ENCODE assay signal across 8 cellular contexts in genomic region chr12:111841236-111841749, GRCh38. TPM values are rescaled to one million over a fixed set of nuclear protein-coding genes. Genes with fewer than 3 reads are reported as not detected.
A peak's percentile ranks its signal among the peaks of the same experiment; 100 is the strongest.
DNase-seq lines count a peak whose midpoint lies in the region; ATAC-seq and TF ChIP-seq lines count a peak whose summit lies in the region.

No MANE protein-coding gene starts in this region.

- POLR2A ChIA-PET in activated CD4-positive, alpha-beta memory T cell treated with anti-CD3 and anti-CD28 coated beads for 36 hours (lab: Charles Lee), result interaction anchor here (0.5 to 2.4 kb wide), 4 partner anchors 16 to 577 kb away, joined by 3 to 10 read pairs (median 4); partner anchors contain the start of genes ERP29, PTPN11 and TMEM116

- peaks cover 5% of the 10 kb centered on the region for H3F3A ChIP-seq in smooth muscle cell (ENCODE audit: low read depth)

- peaks cover 54% of the 10 kb centered on the region for H3K4me1 Mint-ChIP-seq in activated CD4-positive, alpha-beta memory T cell treated with anti-CD3 and anti-CD28 coated beads for 36 hours (ENCODE audit: low read depth)

- no peaks in the 10 kb centered on the region for H3K9me2 ChIP-seq in hepatocyte (replicated peaks; ENCODE audit: insufficient read depth)

- H4K20me1 ChIP-seq in hepatocyte (ENCODE audit: insufficient read depth, poor library complexity, severe bottlenecking) (peaks cover 5% of the 10 kb centered on the region), smooth muscle cell (ENCODE audit: low read depth) (peaks cover 5% of the 10 kb centered on the region)

- peak overlapping the region; percentile 98 for H3K4me3 Mint-ChIP-seq in activated CD4-positive, alpha-beta memory T cell treated with anti-CD3 and anti-CD28 coated beads for 36 hours

- H3K79me2 ChIP-seq in hepatocyte (peaks cover 63% of the 10 kb centered on the region), smooth muscle cell (ENCODE audit: low read depth) (peaks cover 59% of the 10 kb centered on the region)

- 1% methylated on average over 13 of the region's 13 CpGs for WGBS in hepatocyte (ENCODE audit: low lambda C conversion rate, missing lambda C conversion rate)
- WGBS in smooth muscle cell (ENCODE audit: low lambda C conversion rate), result 3% methylated on average over 13 of the region's 13 CpGs

- peak overlapping the region; percentile 99 for H3K27ac ChIP-seq in hepatocyte
- peak overlapping the region; percentile 94 for H3K27ac ChIP-seq in smooth muscle cell (ENCODE audit: low read depth)

- H2AFZ ChIP-seq in hepatocyte (peak overlapping the region; percentile 90), smooth muscle cell (ENCODE audit: low read depth) (peak overlapping the region; percentile 93)

- TF ChIP-seq CTCF in hepatocyte (IDR thresholded peaks at IDR 0.05; ENCODE audit: poor library complexity) (no peak), smooth muscle cell (IDR thresholded peaks at IDR 0.05; ENCODE audit: borderline replicate concordance, insufficient read depth, poor library complexity, severe bottlenecking) (no peak)

- H3K36me3 ChIP-seq in hepatocyte (replicated peaks; ENCODE audit: insufficient read depth, low read depth) (no peaks in the 10 kb centered on the region), smooth muscle cell (ENCODE audit: low read depth) (no peaks in the 10 kb centered on the region)

- H3K4me2 ChIP-seq in hepatocyte (peak overlapping the region; percentile 91), smooth muscle cell (peak overlapping the region; percentile 99)

- no peaks in the 10 kb centered on the region for H3K9me3 Mint-ChIP-seq in activated CD4-positive, alpha-beta memory T cell treated with anti-CD3 and anti-CD28 coated beads for 36 hours

- H3K27me3 Mint-ChIP-seq in activated CD4-positive, alpha-beta memory T cell treated with anti-CD3 and anti-CD28 coated beads for 36 hours, result no peaks in the 10 kb centered on the region

- no peak for DNase-seq in activated CD4-positive, alpha-beta memory T cell treated with anti-CD3 and anti-CD28 coated beads for 36 hours
- no peak for DNase-seq in hepatocyte (ENCODE audit: low spot score)
- DNase-seq in smooth muscle cell (lab: John Stamatoyannopoulos, UW; ENCODE audit: unreplicated experiment), result no peak
- no peak for DNase-seq in NCI-H1930 (lab: John Stamatoyannopoulos, UW)

- peak overlapping the region; percentile 95 for H3K27ac Mint-ChIP-seq in activated CD4-positive, alpha-beta memory T cell treated with anti-CD3 and anti-CD28 coated beads for 36 hours

- H3K9me3 ChIP-seq in hepatocyte (ENCODE audit: low read depth) (no peaks in the 10 kb centered on the region), smooth muscle cell (replicated peaks; ENCODE audit: low read depth) (no peaks in the 10 kb centered on the region)

- peak overlapping the region; percentile 59 for H3K4me3 ChIP-seq in hepatocyte
- H3K4me3 ChIP-seq in smooth muscle cell, result peak overlapping the region; percentile 76

- peaks cover 31% of the 10 kb centered on the region for H3K36me3 Mint-ChIP-seq in activated CD4-positive, alpha-beta memory T cell treated with anti-CD3 and anti-CD28 coated beads for 36 hours

- CTCF ChIA-PET in activated CD4-positive, alpha-beta memory T cell treated with anti-CD3 and anti-CD28 coated beads for 36 hours (lab: Charles Lee), result interaction anchor here (1.4 to 2.1 kb wide), 2 partner anchors 15 to 29 kb away, joined by 3 to 8 read pairs; no protein-coding TSS in a partner anchor

- peak; percentile 11 for ATAC-seq in GM18502 (IDR thresholded peaks at IDR 0.05; ENCODE audit: poor library complexity, unreplicated experiment)
- peak; percentile 10 for ATAC-seq in HG03103 (IDR thresholded peaks at IDR 0.05; ENCODE audit: low read depth, unreplicated experiment)
- ATAC-seq in GM21390 (IDR thresholded peaks at IDR 0.05; ENCODE audit: unreplicated experiment), result no peak
- ATAC-seq in GM19324 (IDR thresholded peaks at IDR 0.05; ENCODE audit: low FRiP score, unreplicated experiment), result no peak

- H3K9ac ChIP-seq in smooth muscle cell (ENCODE audit: low read depth), result peak overlapping the region; percentile 99

- intact Hi-C loops in activated CD4-positive, alpha-beta memory T cell treated with anti-CD3 and anti-CD28 coated beads for 36 hours (cut with micrococcal nuclease), result loop anchor here (5.0 to 10.0 kb wide), 4 partner anchors 154 to 576 kb away; partner anchors contain the start of genes ACAD10, BRAP, ERP29 and HECTD4

- H3K27me3 ChIP-seq in hepatocyte, result no peaks in the 10 kb centered on the region
- H3K27me3 ChIP-seq in smooth muscle cell (ENCODE audit: low read depth), result no peaks in the 10 kb centered on the region

- H3K4me1 ChIP-seq in hepatocyte (ENCODE audit: insufficient read depth), result peaks cover 21% of the 10 kb centered on the region
- peaks cover 18% of the 10 kb centered on the region for H3K4me1 ChIP-seq in smooth muscle cell (ENCODE audit: low read depth)

RNA-seq across cellular contexts. Expression of gene MAPKAPK5, which starts 0.7 kb away (rescaled TPM):
- total RNA-seq in activated CD4-positive, alpha-beta memory T cell treated with anti-CD3 and anti-CD28 coated beads for 36 hours, result 10 to 100 TPM; 53.7 to 53.9 TPM
- 49.1 and 59.9 TPM in 2 replicates for total RNA-seq in hepatocyte
- polyA plus RNA-seq in hepatocyte, result 35.0 and 45.1 TPM in 2 replicates
- total RNA-seq in smooth muscle cell, result 29.8 and 32.6 TPM in 2 replicates
- 45.6 and 46.1 TPM in 2 replicates for polyA plus RNA-seq in smooth muscle cell

Comparison
In these comparisons a context has a peak if more than half of its experiments do, and no peak if none do; other contexts are left out.
1. ATAC-seq: peak in GM18502 (single experiment) and HG03103 (single experiment); none in GM21390 (single experiment) and GM19324 (single experiment).